8 cellular contexts compared by ENCODE assay signal in genomic region chr7:30412810-30413504, GRCh38.
DNase-seq lines count a peak whose midpoint lies in the region; ATAC-seq and TF ChIP-seq lines count a peak whose summit lies in the region.

No MANE protein-coding gene starts in this region.

- H3K4me1 Mint-ChIP-seq in stimulated activated memory B cell treated with anti-CD40 and anti-IgM and Interleukin-4, amounts not matched to agents 10 μg/mL and 1 μg/mL and 100 μg/mL, for 72 hours, result peaks cover 19% of the 10 kb centered on the region

- no peak for ATAC-seq in stimulated activated memory B cell treated with anti-CD40 and anti-IgM and Interleukin-4, amounts not matched to agents 10 μg/mL and 1 μg/mL and 100 μg/mL, for 72 hours
- ATAC-seq in HG03159 (IDR thresholded peaks at IDR 0.05; ENCODE audit: unreplicated experiment) (no peak), GM19035 (IDR thresholded peaks at IDR 0.05; ENCODE audit: unreplicated experiment) (no peak)

- no peak overlapping the region for H3K27ac Mint-ChIP-seq in stimulated activated memory B cell treated with anti-CD40 and anti-IgM and Interleukin-4, amounts not matched to agents 10 μg/mL and 1 μg/mL and 100 μg/mL, for 72 hours

- TF ChIP-seq POLR2A in esophagus squamous epithelium (IDR thresholded peaks at IDR 0.05), result no peak

- no peak overlapping the region for H3K4me3 Mint-ChIP-seq in stimulated activated memory B cell treated with anti-CD40 and anti-IgM and Interleukin-4, amounts not matched to agents 10 μg/mL and 1 μg/mL and 100 μg/mL, for 72 hours

- TF ChIP-seq CTCF in esophagus squamous epithelium (IDR thresholded peaks at IDR 0.05), result peak; percentile 10 to 67 (median 56)

- H3K4me3 ChIP-seq in SJCRH30, result no peak overlapping the region
- no peak overlapping the region for H3K4me3 ChIP-seq in esophagus squamous epithelium

- H3K36me3 ChIP-seq in SJCRH30 (no peaks in the 10 kb centered on the region), esophagus squamous epithelium (no peaks in the 10 kb centered on the region)

- H3K36me3 Mint-ChIP-seq in stimulated activated memory B cell treated with anti-CD40 and anti-IgM and Interleukin-4, amounts not matched to agents 10 μg/mL and 1 μg/mL and 100 μg/mL, for 72 hours, result peaks cover 10% of the 10 kb centered on the region

- DNase-seq in DMS114 treated with DMSO at 0.1 percent for 48 hours (lab: John Stamatoyannopoulos, UW; ENCODE audit: unreplicated experiment) (peak; percentile 6), HuH-7.5 (ENCODE audit: low spot score) (peak; percentile 29), SJCRH30 (peak; percentile 56 to 88), esophagus squamous epithelium (lab: John Stamatoyannopoulos, UW) (no peak), myocyte (ENCODE audit: low read depth) (peak; percentile 96)

- intact Hi-C loops in esophagus squamous epithelium (cut with DNase I), result no loop called here

- no peaks in the 10 kb centered on the region for H3K9me3 Mint-ChIP-seq in stimulated activated memory B cell treated with anti-CD40 and anti-IgM and Interleukin-4, amounts not matched to agents 10 μg/mL and 1 μg/mL and 100 μg/mL, for 72 hours

- no peaks in the 10 kb centered on the region for H3K27me3 Mint-ChIP-seq in stimulated activated memory B cell treated with anti-CD40 and anti-IgM and Interleukin-4, amounts not matched to agents 10 μg/mL and 1 μg/mL and 100 μg/mL, for 72 hours

- peaks cover 4% of the 10 kb centered on the region; the same call in 1 of the 2 replicates for H3K9me3 ChIP-seq in SJCRH30 (replicated peaks)
- H3K9me3 ChIP-seq in esophagus squamous epithelium, result peaks cover 0 to 8% (median 0%) of the 10 kb centered on the region in 3 donors

- no peaks in the 10 kb centered on the region for H3K27me3 ChIP-seq in SJCRH30
- no peaks in the 10 kb centered on the region for H3K27me3 ChIP-seq in esophagus squamous epithelium

- H3K27ac ChIP-seq in SJCRH30 (no peak overlapping the region), esophagus squamous epithelium (no peak overlapping the region)

- no peaks in the 10 kb centered on the region for H3K4me1 ChIP-seq in SJCRH30
- H3K4me1 ChIP-seq in esophagus squamous epithelium, result no peaks in the 10 kb centered on the region

- 44 to 67% methylated on average over 3 to 5 of the region's 5 CpGs for WGBS in esophagus squamous epithelium, 2 donors
